In genomic region chr1:48873944-48874343, GRCh38 we compare ENCODE assay signal across 26 cellular contexts.
DNase-seq lines count a peak whose midpoint lies in the region; ATAC-seq, FAIRE-seq and TF ChIP-seq lines count a peak whose summit lies in the region.
"Had no signal": no experiment of that assay in that cellular context is flagged by ENCODE, and none has a peak within 500 bp of the region (broad histone marks: within the 10 kb centered on the region; RNA-seq: fewer than 3 reads in every experiment).

No MANE protein-coding gene starts in this region.

- no peak for FAIRE-seq in H1 (lab: Jason Lieb, UNC)
- FAIRE-seq: A204.1, colon had no signal

- no peaks in the 10 kb centered on the region for H3K36me3 ChIP-seq in H1 (ENCODE audit: control insufficient read depth in 2 of 4, insufficient read depth in 4 of 4, low read length in 3 of 4)
- H3K36me3 ChIP-seq in osteoblast (ENCODE audit: insufficient read depth, low read length): no peaks in the 10 kb centered on the region
- H3K36me3 ChIP-seq: BE2C, prostate gland, tibial artery had no signal

- no peak overlapping the region for H4K8ac ChIP-seq in H1 (ENCODE audit: extremely low read depth, insufficient read depth, low read length)

- H3K18ac ChIP-seq in H1 (ENCODE audit: extremely low read depth, low read length): no peak overlapping the region

- H2BK120ac ChIP-seq in H1 (replicated peaks; ENCODE audit: low read depth, low read length): no peak overlapping the region

- TF ChIP-seq EP300 in H1 (IDR thresholded peaks at IDR 0.05; ENCODE audit: borderline replicate concordance in 1 of 2, low read depth in 2 of 2, low read length in 2 of 2): no peak

- H2AFZ ChIP-seq in H1 (ENCODE audit: low read length) (no peak overlapping the region), osteoblast (ENCODE audit: low read length) (peak overlapping the region; percentile 47)

- no peak for TF ChIP-seq RAD21 in H1 (IDR thresholded peaks at IDR 0.05 in 1 of 2, conservative IDR thresholded peaks at IDR 0.05 in 1 of 2; ENCODE audit: low read depth in 2 of 2, low read length in 2 of 2)

- H2BK12ac ChIP-seq in H1 (ENCODE audit: low read depth, low read length): no peak overlapping the region

- H2BK5ac ChIP-seq in H1 (ENCODE audit: low read depth, low read length): no peak overlapping the region

- no peak for ATAC-seq in GM19463 (IDR thresholded peaks at IDR 0.05; ENCODE audit: unreplicated experiment)
- ATAC-seq: activated CD8-positive, alpha-beta memory T cell treated with anti-CD3 and anti-CD28 coated beads, Interleukin-2, amount 10 ng/mL, durations not matched to agents 7 days and 5 days; left colon; stimulated activated naive CD8-positive, alpha-beta T cell treated with anti-CD3 and anti-CD28 coated beads, Interleukin-15, Interleukin-2, amounts not matched to agents 100 U/mL and 50 U/mL, for 24 hours had no signal

- H3K23ac ChIP-seq in H1 (ENCODE audit: insufficient read length): no peak overlapping the region

- H3K14ac ChIP-seq in H1 (ENCODE audit: insufficient read length): no peak overlapping the region

- H3K4me2 ChIP-seq in H1 (ENCODE audit: insufficient read depth in 1 of 2, low read depth in 2 of 2, low read length in 2 of 2) (no peak overlapping the region; a peak in 1 of 4 replicates), osteoblast (ENCODE audit: insufficient read depth, low read length) (peak overlapping the region; percentile 65)
- H3K4me2 ChIP-seq: KMS-11 had no signal

- CTCF ChIA-PET in H1 (lab: Charles Lee; ENCODE audit: partially characterized antibody): no interaction called here

- no peak overlapping the region for H3K27ac ChIP-seq in H1 (ENCODE audit: low read depth, low read length)
- H3K27ac ChIP-seq in osteoblast (ENCODE audit: low read depth, low read length): peak overlapping the region; percentile 60
- H3K27ac ChIP-seq: KMS-11, prostate gland, tibial artery had no signal

- no peaks in the 10 kb centered on the region for H3K79me2 ChIP-seq in H1 (ENCODE audit: control insufficient read depth in 1 of 2, insufficient read depth in 2 of 2, low read length in 2 of 2)
- H3K79me2 ChIP-seq in osteoblast (ENCODE audit: insufficient read depth, low read length): no peaks in the 10 kb centered on the region

- H2AK5ac ChIP-seq in H1 (ENCODE audit: low read depth, low read length): no peak overlapping the region

- H4K91ac ChIP-seq in H1 (replicated peaks; ENCODE audit: insufficient read length, low read length): no peak overlapping the region

- POLR2A ChIA-PET in H1 (lab: Charles Lee; ENCODE audit: partially characterized antibody): no interaction called here

- TF ChIP-seq CTCF in H1 (IDR thresholded peaks at IDR 0.05; ENCODE audit: control extremely low read depth in 1 of 3, insufficient read depth in 1 of 3, low read depth in 1 of 3, low read length in 3 of 3): no peak
- no peak for TF ChIP-seq CTCF in osteoblast (IDR thresholded peaks at IDR 0.05; ENCODE audit: extremely low read depth, low read depth, low read length)

- H2BK15ac ChIP-seq in H1 (ENCODE audit: low read length): no peak overlapping the region

- H3K56ac ChIP-seq in H1 (replicated peaks; ENCODE audit: insufficient read length, low read depth, low read length): no peak overlapping the region

- no peaks in the 10 kb centered on the region for H3K23me2 ChIP-seq in H1 (ENCODE audit: low read depth, low read length)

- WGBS in H1 (ENCODE audit: extremely low coverage in 1 of 2, insufficient coverage in 1 of 2, insufficient read length in 1 of 2, insufficient replicate concordance in 2 of 2, low coverage in 1 of 2, low lambda C conversion rate in 2 of 2, missing lambda C conversion rate in 1 of 2), 2 experiments: 40% methylated on average over 4 of the region's 4 CpGs; no CpG with 5 or more reads in 1 of the 2 experiments

- 0 out of 2 replicates have a peak overlapping the region, but pooled peaks have one; percentile 34 for H2BK20ac ChIP-seq in H1 (ENCODE audit: low read length)

- no peak overlapping the region for H3K4ac ChIP-seq in H1 (replicated peaks; ENCODE audit: insufficient read length, low read depth, low read length)

- no peak for TF ChIP-seq POLR2A in H1 (IDR thresholded peaks at IDR 0.05; ENCODE audit: control extremely low read depth in 1 of 2, low read depth in 2 of 2, low read length in 2 of 2)

- H4K5ac ChIP-seq in H1 (ENCODE audit: insufficient read length, low read depth, low read length): no peak overlapping the region

- H3K9ac ChIP-seq in H1 (replicated peaks in 1 of 4; ENCODE audit: extremely low read depth in 1 of 4, low read depth in 3 of 4, low read length in 3 of 4): no peak overlapping the region
- H3K9ac ChIP-seq: KMS-11 had no signal

- H3K9me3 ChIP-seq in H1 (ENCODE audit: insufficient read depth in 2 of 2, low read depth in 1 of 2, low read length in 1 of 2) (no peaks in the 10 kb centered on the region), osteoblast (ENCODE audit: low read depth, low read length) (no peaks in the 10 kb centered on the region)
- H3K9me3 ChIP-seq: BE2C, prostate gland, tibial artery had no signal

- H3K4me1 ChIP-seq in H1 (replicated peaks in 1 of 4; ENCODE audit: control insufficient read depth in 3 of 4, insufficient read depth in 4 of 4, low read length in 3 of 4): peaks cover 0 to 16% (median 3%) of the 10 kb centered on the region in 4 experiments; a peak in 4 of 7 replicates
- H3K4me1 ChIP-seq in osteoblast (ENCODE audit: insufficient read depth, low read length): peaks cover 36% of the 10 kb centered on the region
- H3K4me1 ChIP-seq: prostate gland had no signal

- no peaks in the 10 kb centered on the region for H3K79me1 ChIP-seq in H1 (ENCODE audit: low read depth, low read length)

- no peaks in the 10 kb centered on the region for H4K20me1 ChIP-seq in H1 (replicated peaks in 1 of 2; ENCODE audit: control insufficient read depth in 1 of 2, insufficient read depth in 2 of 2, low read length in 2 of 2)
- no peaks in the 10 kb centered on the region for H4K20me1 ChIP-seq in osteoblast (ENCODE audit: insufficient read depth, low read length)

- DNase-seq in Ammon's horn (ENCODE audit: low spot score) (peak; percentile 41), RPMI7951 (ENCODE audit: low read depth) (peak; percentile 49), H1 (ENCODE audit: low read depth in 1 of 2, low spot score in 2 of 2) (no peak), osteoblast (ENCODE audit: insufficient read length, low spot score, missing footprints) (no peak), SKM-1 treated with dmso at 0.1 percent for 144 hours (lab: John Stamatoyannopoulos, UW; ENCODE audit: unreplicated experiment) (no peak), NCI-H345 (lab: John Stamatoyannopoulos, UW) (no peak), HuH-7 (ENCODE audit: low spot score) (no peak)
- DNase-seq: activated CD8-positive, alpha-beta memory T cell treated with anti-CD3 and anti-CD28 coated beads, Interleukin-2, amount 10 ng/mL, durations not matched to agents 7 days and 5 days; activated naive CD4-positive, alpha-beta T cell; activated T-cell treated with anti-CD3 and anti-CD28 coated beads, Interleukin-2, amount 50 U/mL, for 48 hours; BE2C; DMS53; effector memory CD4-positive, alpha-beta T cell; erythroblast; GF-D8; head of caudate nucleus; left colon; NCI-H1436; NCI-H774; stimulated activated naive CD8-positive, alpha-beta T cell treated with anti-CD3 and anti-CD28 coated beads, Interleukin-15, Interleukin-2, amounts not matched to agents 100 U/mL and 50 U/mL, for 24 hours; tibial artery had no signal

- H3K4me3 ChIP-seq in H1 (ENCODE audit: extremely low read depth in 1 of 4, insufficient read depth in 2 of 4, low read depth in 3 of 4, low read length in 4 of 4): no peak overlapping the region
- H3K4me3 ChIP-seq in osteoblast (ENCODE audit: insufficient read depth, low read length): peak overlapping the region; percentile 32
- H3K4me3 ChIP-seq: prostate gland, tibial artery had no signal

- H3K27me3 ChIP-seq in H1 (replicated peaks in 1 of 4; ENCODE audit: control insufficient read depth in 3 of 4, extremely low read depth in 1 of 4, insufficient read depth in 3 of 4, low read length in 3 of 4) (0 out of 7 replicates have a peak, but pooled peaks cover 0 to 2% (median 0%) of the 10 kb centered on the region in 4 experiments), osteoblast (ENCODE audit: insufficient read depth, low read length) (no peaks in the 10 kb centered on the region)
- H3K27me3 ChIP-seq: BE2C, tibial artery had no signal

TF ChIP-seq in H1, 55 proteins besides CTCF, POLR2A, EP300 and RAD21:
- TF ChIP-seq, protein P1, sequence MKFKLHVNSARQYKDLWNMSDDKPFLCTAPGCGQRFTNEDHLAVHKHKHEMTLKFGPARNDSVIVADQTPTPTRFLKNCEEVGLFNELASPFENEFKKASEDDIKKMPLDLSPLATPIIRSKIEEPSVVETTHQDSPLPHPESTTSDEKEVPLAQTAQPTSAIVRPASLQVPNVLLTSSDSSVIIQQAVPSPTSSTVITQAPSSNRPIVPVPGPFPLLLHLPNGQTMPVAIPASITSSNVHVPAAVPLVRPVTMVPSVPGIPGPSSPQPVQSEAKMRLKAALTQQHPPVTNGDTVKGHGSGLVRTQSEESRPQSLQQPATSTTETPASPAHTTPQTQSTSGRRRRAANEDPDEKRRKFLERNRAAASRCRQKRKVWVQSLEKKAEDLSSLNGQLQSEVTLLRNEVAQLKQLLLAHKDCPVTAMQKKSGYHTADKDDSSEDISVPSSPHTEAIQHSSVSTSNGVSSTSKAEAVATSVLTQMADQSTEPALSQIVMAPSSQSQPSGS (IDR thresholded peaks at IDR 0.05; ENCODE audit: low read length): no peak
- TF ChIP-seq SP1 (IDR thresholded peaks at IDR 0.05; ENCODE audit: low read depth, low read length): 0 out of 2 replicates have a peak, but pooled peaks have one; percentile 10
TF ChIP-seq in H1: peak in this region for 1.

Comparison
In these comparisons a context has a peak if more than half of its experiments do, and no peak if none do; other contexts are left out.
1. DNase-seq: peak in Ammon's horn (single experiment) and RPMI7951 (single experiment); none in H1 (0 of 2), osteoblast (single experiment), SKM-1 treated with dmso at 0.1 percent for 144 hours (single experiment), NCI-H345 (single experiment) and HuH-7 (single experiment).